Comparison of ENCODE assay signal across 26 cellular contexts in genomic region chr10:29790223-29790622, GRCh38.
"Had no signal": no experiment of that assay in that cellular context is flagged by ENCODE, and none has a peak within 500 bp of the region (broad histone marks: within the 10 kb centered on the region; RNA-seq: fewer than 3 reads in every experiment).

No MANE protein-coding gene starts in this region.

- H3K9me3 ChIP-seq: colonic mucosa, uterus had no signal

- H3K4me3 Mint-ChIP-seq: activated CD4-positive, alpha-beta memory T cell treated with anti-CD3 and anti-CD28 coated beads, Interleukin-2, amount 10 ng/mL, durations not matched to agents 7 days and 5 days; activated CD8-positive, alpha-beta memory T cell treated with anti-CD3 and anti-CD28 coated beads, Interleukin-2, amount 10 ng/mL, durations not matched to agents 7 days and 5 days; activated naive CD8-positive, alpha-beta T cell treated with anti-CD3 and anti-CD28 coated beads for 36 hours; activated T-helper 17 cell treated with anti-CD3 and anti-CD28 coated beads, Interleukin-2, amount 50 U/mL, for 72 hours; brain; central memory CD8-positive, alpha-beta T cell; stimulated activated naive CD8-positive, alpha-beta T cell treated with anti-CD3 and anti-CD28 coated beads, Interleukin-15, amount 100 ng/mL, for 72 hours had no signal

- H3K27me3 ChIP-seq: colonic mucosa, right atrium auricular region, uterus had no signal

- H3K4me3 ChIP-seq: colonic mucosa, lower lobe of right lung, right atrium auricular region, skin epidermis, uterus had no signal

- H3K27ac Mint-ChIP-seq: activated CD4-positive, alpha-beta memory T cell treated with anti-CD3 and anti-CD28 coated beads, Interleukin-2, amount 10 ng/mL, durations not matched to agents 7 days and 5 days; activated CD8-positive, alpha-beta memory T cell treated with anti-CD3 and anti-CD28 coated beads, Interleukin-2, amount 10 ng/mL, durations not matched to agents 7 days and 5 days; activated naive CD8-positive, alpha-beta T cell treated with anti-CD3 and anti-CD28 coated beads for 36 hours; activated T-helper 17 cell treated with anti-CD3 and anti-CD28 coated beads, Interleukin-2, amount 50 U/mL, for 72 hours; brain; stimulated activated naive CD8-positive, alpha-beta T cell treated with anti-CD3 and anti-CD28 coated beads, Interleukin-15, amount 100 ng/mL, for 72 hours had no signal

- ATAC-seq: activated CD8-positive, alpha-beta memory T cell treated with anti-CD3 and anti-CD28 coated beads, Interleukin-2, amount 10 ng/mL, durations not matched to agents 7 days and 5 days; activated T-helper 17 cell treated with anti-CD3 and anti-CD28 coated beads, Interleukin-2, amount 50 U/mL, for 72 hours; left cardiac atrium; lower lobe of right lung; stimulated activated naive CD8-positive, alpha-beta T cell treated with anti-CD3 and anti-CD28 coated beads, Interleukin-15, amount 100 ng/mL, for 72 hours had no signal

- H3K36me3 Mint-ChIP-seq: activated CD8-positive, alpha-beta memory T cell treated with anti-CD3 and anti-CD28 coated beads, Interleukin-2, amount 10 ng/mL, durations not matched to agents 7 days and 5 days; activated naive CD8-positive, alpha-beta T cell treated with anti-CD3 and anti-CD28 coated beads for 36 hours; brain had no signal

- H3K27me3 Mint-ChIP-seq: activated naive CD8-positive, alpha-beta T cell treated with anti-CD3 and anti-CD28 coated beads for 36 hours had no signal

- H3K9me3 Mint-ChIP-seq: activated CD4-positive, alpha-beta memory T cell treated with anti-CD3 and anti-CD28 coated beads, Interleukin-2, amount 10 ng/mL, durations not matched to agents 7 days and 5 days; activated naive CD8-positive, alpha-beta T cell treated with anti-CD3 and anti-CD28 coated beads for 36 hours; activated T-helper 17 cell treated with anti-CD3 and anti-CD28 coated beads, Interleukin-2, amount 50 U/mL, for 72 hours; central memory CD8-positive, alpha-beta T cell; stimulated activated naive CD8-positive, alpha-beta T cell treated with anti-CD3 and anti-CD28 coated beads, Interleukin-15, amount 100 ng/mL, for 72 hours had no signal

- H3K4me1 ChIP-seq: colonic mucosa had no signal

- H3K36me3 ChIP-seq: colonic mucosa, lower lobe of right lung, right atrium auricular region, uterus had no signal

- H3K4me1 Mint-ChIP-seq: activated CD4-positive, alpha-beta memory T cell treated with anti-CD3 and anti-CD28 coated beads, Interleukin-2, amount 10 ng/mL, durations not matched to agents 7 days and 5 days; activated CD8-positive, alpha-beta memory T cell treated with anti-CD3 and anti-CD28 coated beads, Interleukin-2, amount 10 ng/mL, durations not matched to agents 7 days and 5 days; activated naive CD8-positive, alpha-beta T cell treated with anti-CD3 and anti-CD28 coated beads for 36 hours; activated T-helper 17 cell treated with anti-CD3 and anti-CD28 coated beads, Interleukin-2, amount 50 U/mL, for 72 hours; brain; central memory CD8-positive, alpha-beta T cell; stimulated activated naive CD8-positive, alpha-beta T cell treated with anti-CD3 and anti-CD28 coated beads, Interleukin-15, amount 100 ng/mL, for 72 hours had no signal

- H3K27ac ChIP-seq: colonic mucosa, lower lobe of right lung, right atrium auricular region, skin epidermis, uterus had no signal

- DNase-seq: activated CD4-positive, alpha-beta memory T cell treated with anti-CD3 and anti-CD28 coated beads, Interleukin-2, amount 10 ng/mL, durations not matched to agents 7 days and 5 days; activated CD4-positive, alpha-beta T cell treated with anti-CD3 and anti-CD28 coated beads for 48 hours; activated CD4-positive, CD25-positive, alpha-beta regulatory T cell; activated CD8-positive, alpha-beta memory T cell treated with anti-CD3 and anti-CD28 coated beads, Interleukin-2, amount 10 ng/mL, durations not matched to agents 7 days and 5 days; activated naive CD4-positive, alpha-beta T cell; activated naive CD8-positive, alpha-beta T cell treated with anti-CD3 and anti-CD28 coated beads for 36 hours; amygdala; colonic mucosa; foreskin fibroblast; glutamatergic neuron; hippocampal formation; left cardiac atrium; lower lobe of right lung; midbrain; occipital lobe; stimulated activated CD4-positive, alpha-beta T cell treated with anti-CD3 and anti-CD28 coated beads, Interleukin-15, amount 100 ng/mL, for 24 hours; stimulated activated CD4-positive, alpha-beta T cell treated with anti-CD3 and anti-CD28 coated beads, Interleukin-4, amount 100 ng/mL, for 1 hour; stimulated activated naive CD8-positive, alpha-beta T cell treated with anti-CD3 and anti-CD28 coated beads, Interleukin-15, amount 100 ng/mL, for 72 hours; T-helper 1 cell; T-helper 9 cell; uterus had no signal
